In the genomic region with DNA sequence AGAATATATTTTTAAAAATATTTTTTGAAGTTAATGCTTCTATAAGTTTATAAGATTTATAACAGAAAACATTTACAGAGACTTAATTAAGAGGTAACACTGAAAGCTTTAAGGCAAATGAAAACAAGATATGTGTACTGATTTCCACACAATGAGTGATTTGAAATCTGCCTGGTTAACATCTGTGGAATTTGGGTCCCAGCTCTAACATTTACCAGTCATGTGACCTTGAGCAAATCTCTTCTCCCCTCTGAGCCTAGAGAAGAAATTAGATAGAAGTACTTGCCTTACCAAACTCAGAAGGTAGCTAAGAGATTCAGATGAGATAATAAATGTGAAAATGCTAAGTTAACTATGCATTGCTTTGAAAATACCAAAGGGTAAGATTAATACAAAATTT, we compare ENCODE assay signal across 21 cellular contexts.
"Had no signal": no experiment of that assay in that cellular context is flagged by ENCODE, and none has a peak within 500 bp of the region (broad histone marks: within the 10 kb centered on the region; RNA-seq: fewer than 3 reads in every experiment).

No MANE protein-coding gene starts in this region.

- H3K4me1 ChIP-seq: SJCRH30 had no signal

- H3K4me3 ChIP-seq: MG63, PC-9, SJCRH30, SK-N-MC had no signal

- H3K27me3 ChIP-seq: MG63, SJCRH30 had no signal

- DNase-seq: Kasumi-1, MG63, NCI-H1048, NCI-H1092 treated with DMSO at 0.1 percent for 48 hours, NCI-H1436, NCI-H1694 treated with DMSO at 0.1 percent for 48 hours, NCI-H187 treated with DMSO at 0.1 percent for 48 hours, NCI-H2029, NCI-H2171 treated with DMSO at 0.1 percent for 48 hours, NCI-H2227 treated with DMSO at 0.1 percent for 48 hours, NCI-H345, NCI-H446, NCI-H510A treated with DMSO at 0.1 percent for 48 hours, NCI-H524 treated with DMSO at 0.1 percent for 48 hours, PC-9, SHP77, SIG-M5, SJCRH30, T-cell had no signal

- H3K36me3 ChIP-seq: MG63, SJCRH30 had no signal

- H3K4me2 ChIP-seq: PC-9 had no signal

- H3K27ac ChIP-seq: PC-9, RWPE1, SJCRH30, SK-N-MC had no signal
